In genomic region chr3:170277833-170278586, GRCh38 we compare ENCODE assay signal across 14 cellular contexts. TPM values are rescaled to one million over a fixed set of nuclear protein-coding genes. Genes with fewer than 3 reads are reported as not detected.
DNase-seq lines count a peak whose midpoint lies in the region; ATAC-seq, FAIRE-seq and TF ChIP-seq lines count a peak whose summit lies in the region.
"Had no signal": no experiment of that assay in that cellular context is flagged by ENCODE, and none has a peak within 500 bp of the region (broad histone marks: within the 10 kb centered on the region; RNA-seq: fewer than 3 reads in every experiment).

No MANE protein-coding gene starts in this region.

- H3K9me3 ChIP-seq in A549 (no peaks in the 10 kb centered on the region), kidney (ENCODE audit: control insufficient read depth in 1 of 2, low read length in 2 of 2) (no peaks in the 10 kb centered on the region)

- 88% methylated on average over 5 of the region's 5 CpGs for WGBS in A549 (ENCODE audit: missing lambda C conversion rate)

- H3K9ac ChIP-seq in kidney (ENCODE audit: low read length in 2 of 2), result no peak overlapping the region

- DNase-seq in A549 (ENCODE audit: low read depth in 1 of 2, low spot score in 1 of 2) (no peak), GM20000 (ENCODE audit: low spot score) (peak; percentile 11), kidney (no peak), CD1c-positive myeloid dendritic cell (ENCODE audit: extremely low spot score) (no peak), GM19238 (ENCODE audit: insufficient read length, low spot score) (no peak)
- no peak for DNase-seq in activated CD8-positive, alpha-beta T cell treated with anti-CD3 and anti-CD28 coated beads for 36 hours
- no peak for DNase-seq in stimulated activated CD4-positive, alpha-beta T cell treated with anti-CD3 and anti-CD28 coated beads, Interleukin-4, amount 100 ng/mL, for 4 hours
- DNase-seq: C1 segment of cervical spinal cord, cortex of kidney, hippocampal formation, NCI-H226 had no signal

- H3K9me3 Mint-ChIP-seq in activated CD8-positive, alpha-beta T cell treated with anti-CD3 and anti-CD28 coated beads for 36 hours, result no peaks in the 10 kb centered on the region
- H3K9me3 Mint-ChIP-seq: neural crest cell had no signal

- H3K36me3 Mint-ChIP-seq in activated CD8-positive, alpha-beta T cell treated with anti-CD3 and anti-CD28 coated beads for 36 hours (ENCODE audit: low read depth), result peaks cover 32% of the 10 kb centered on the region

- H3K4me1 Mint-ChIP-seq in activated CD8-positive, alpha-beta T cell treated with anti-CD3 and anti-CD28 coated beads for 36 hours (ENCODE audit: low read depth), result peaks cover 22% of the 10 kb centered on the region
- H3K4me1 Mint-ChIP-seq: neural crest cell had no signal

- CTCF ChIA-PET in A549 (lab: Yijun Ruan, JAX), result interaction anchor here (1.9 kb wide), 1 partner anchor 88 kb away, joined by 6 read pairs; no protein-coding TSS in a partner anchor
- CTCF ChIA-PET in activated CD8-positive, alpha-beta T cell treated with anti-CD3 and anti-CD28 coated beads for 36 hours (lab: Charles Lee), result interaction anchor here (2.5 kb wide), 1 partner anchor 88 kb away, joined by 8 read pairs; no protein-coding TSS in a partner anchor

- H3K4me3 Mint-ChIP-seq in activated CD8-positive, alpha-beta T cell treated with anti-CD3 and anti-CD28 coated beads for 36 hours, result peak overlapping the region; percentile 65
- H3K4me3 Mint-ChIP-seq: neural crest cell had no signal

- H3K27me3 Mint-ChIP-seq in activated CD8-positive, alpha-beta T cell treated with anti-CD3 and anti-CD28 coated beads for 36 hours, result no peaks in the 10 kb centered on the region

- no peak for TF ChIP-seq CTCF in A549 (IDR thresholded peaks at IDR 0.05)
- no peak for TF ChIP-seq CTCF in GM20000 (IDR thresholded peaks at IDR 0.05; ENCODE audit: extremely low read depth, missing control alignments)
- TF ChIP-seq CTCF in activated CD8-positive, alpha-beta T cell treated with anti-CD3 and anti-CD28 coated beads for 36 hours (IDR thresholded peaks at IDR 0.05), result no peak
- TF ChIP-seq CTCF in kidney (IDR thresholded peaks at IDR 0.05; ENCODE audit: borderline replicate concordance, extremely low read depth, insufficient read depth), result no peak

- peaks cover 2 to 4% of the 10 kb centered on the region in 2 donors for H3K36me3 ChIP-seq in kidney (ENCODE audit: control insufficient read depth in 1 of 2, insufficient read depth in 2 of 2, low read length in 2 of 2)

- H3K27ac ChIP-seq in A549 (no peak overlapping the region), kidney (ENCODE audit: low read depth in 2 of 2, low read length in 2 of 2) (no peak overlapping the region)
- H3K27ac ChIP-seq: SK-N-MC had no signal

- no peak for ATAC-seq in A549
- peak; percentile 49 for ATAC-seq in activated CD8-positive, alpha-beta T cell treated with anti-CD3 and anti-CD28 coated beads for 36 hours
- ATAC-seq in HG02588 (IDR thresholded peaks at IDR 0.05; ENCODE audit: unreplicated experiment), result no peak

- H3K4me1 ChIP-seq in A549 (no peaks in the 10 kb centered on the region; the same call in 2 of the 3 replicates), kidney (ENCODE audit: control insufficient read depth in 1 of 2, insufficient read depth in 1 of 2, low read depth in 1 of 2, low read length in 2 of 2) (no peaks in the 10 kb centered on the region)

- TF ChIP-seq RAD21 in A549 (conservative IDR thresholded peaks at IDR 0.05 in 1 of 2, IDR thresholded peaks at IDR 0.05 in 1 of 2), result no peak

- POLR2A ChIA-PET in A549 (lab: Yijun Ruan, JAX), result interaction anchor here (0.6 kb wide), 2 partner anchors 79 to 98 kb away, joined by 3 to 4 read pairs; no protein-coding TSS in a partner anchor
- POLR2A ChIA-PET in activated CD8-positive, alpha-beta T cell treated with anti-CD3 and anti-CD28 coated beads for 36 hours (lab: Charles Lee), result interaction anchor here (0.6 to 1.3 kb wide), 3 partner anchors 21 to 446 kb away, joined by 3 read pairs; no protein-coding TSS in a partner anchor

- FAIRE-seq in A549 (lab: Jason Lieb, UNC), result no peak
- FAIRE-seq in kidney (lab: Jason Lieb, UNC), result no peak

- intact Hi-C loops in activated CD8-positive, alpha-beta T cell treated with anti-CD3 and anti-CD28 coated beads for 36 hours (cut with micrococcal nuclease), result no loop called here
- intact Hi-C loops in kidney (cut with DNase I), result no loop called here

- H3K4me3 ChIP-seq in A549, result no peak overlapping the region
- H3K4me3 ChIP-seq in kidney (ENCODE audit: low read length in 2 of 2), result peak overlapping the region; percentile 2 to 21
- H3K4me3 ChIP-seq: SK-N-MC had no signal

- no peak for TF ChIP-seq POLR2A in A549 (IDR thresholded peaks at IDR 0.05; ENCODE audit: low read length)

- H3K27ac Mint-ChIP-seq in activated CD8-positive, alpha-beta T cell treated with anti-CD3 and anti-CD28 coated beads for 36 hours, result peak overlapping the region; percentile 77

- peak overlapping the region; percentile 22; the same call in 1 of the 3 replicates for H3K4me2 ChIP-seq in A549

- TF ChIP-seq EP300 in A549 (IDR thresholded peaks at IDR 0.05), result no peak

TF ChIP-seq in A549, 52 proteins besides CTCF, POLR2A, EP300 and RAD21:
- no peak for TF ChIP-seq USF2 (IDR thresholded peaks at IDR 0.05)
- no peak for TF ChIP-seq HOXB5 (CRISPR knock-in tag; IDR thresholded peaks at IDR 0.05)
- TF ChIP-seq HES2 (IDR thresholded peaks at IDR 0.05), result no peak
- no peak for TF ChIP-seq NPAS2 (CRISPR knock-in tag; IDR thresholded peaks at IDR 0.05; ENCODE audit: borderline replicate concordance)
- no peak for TF ChIP-seq EHMT2 (IDR thresholded peaks at IDR 0.05; ENCODE audit: low read depth)
- TF ChIP-seq CBX8 (IDR thresholded peaks at IDR 0.05), result no peak
- no peak for TF ChIP-seq CBX2 (IDR thresholded peaks at IDR 0.05; ENCODE audit: borderline replicate concordance, low read depth)
- TF ChIP-seq MAX (IDR thresholded peaks at IDR 0.05), result no peak
- TF ChIP-seq RNF2 (IDR thresholded peaks at IDR 0.05; ENCODE audit: borderline replicate concordance, low read depth), result no peak
- TF ChIP-seq ZC3H11A (IDR thresholded peaks at IDR 0.05), result no peak
- TF ChIP-seq JUNB (IDR thresholded peaks at IDR 0.05), result no peak
- no peak for TF ChIP-seq HOXA7 (CRISPR knock-in tag; IDR thresholded peaks at IDR 0.05)
- no peak for TF ChIP-seq BCL3 (IDR thresholded peaks at IDR 0.05)

RNA-seq across cellular contexts. Expression of gene PRKCI, which starts 55.8 kb away (rescaled TPM):
- polyA plus RNA-seq in A549 (2011; rRNA removed) (31.2 and 52.6 TPM in 2 replicates), A549 (2017; fragmentation: RNase III; extraction: RNeasy Plus Mini Kit Qiagen cat#74134 plus additional on column Dnase treatment) (19.2 to 20.8 TPM (median 19.7 TPM) in 3 replicates), kidney (ENCODE audit: insufficient read depth, low read depth, low replicate concordance) (12.6 TPM)
- 8.4 and 9.9 TPM in 2 replicates for polyA plus RNA-seq in A549 (2012; cell fraction: cytosol; rRNA removed)
- 8.6 and 14.0 TPM in 2 replicates for polyA plus RNA-seq in A549 (2012; cell fraction: nucleus; rRNA removed)
- 19.2 and 24.4 TPM in 2 replicates for polyA minus RNA-seq in A549 (2011; rRNA and poly(A)+ RNA removed)
- total RNA-seq in activated CD8-positive, alpha-beta T cell treated with anti-CD3 and anti-CD28 coated beads for 36 hours, result 10 to 100 TPM; 17.4 to 21.3 TPM
- total RNA-seq in kidney, result 41.5 TPM
